11 cellular contexts compared by ENCODE assay signal in the genomic region with DNA sequence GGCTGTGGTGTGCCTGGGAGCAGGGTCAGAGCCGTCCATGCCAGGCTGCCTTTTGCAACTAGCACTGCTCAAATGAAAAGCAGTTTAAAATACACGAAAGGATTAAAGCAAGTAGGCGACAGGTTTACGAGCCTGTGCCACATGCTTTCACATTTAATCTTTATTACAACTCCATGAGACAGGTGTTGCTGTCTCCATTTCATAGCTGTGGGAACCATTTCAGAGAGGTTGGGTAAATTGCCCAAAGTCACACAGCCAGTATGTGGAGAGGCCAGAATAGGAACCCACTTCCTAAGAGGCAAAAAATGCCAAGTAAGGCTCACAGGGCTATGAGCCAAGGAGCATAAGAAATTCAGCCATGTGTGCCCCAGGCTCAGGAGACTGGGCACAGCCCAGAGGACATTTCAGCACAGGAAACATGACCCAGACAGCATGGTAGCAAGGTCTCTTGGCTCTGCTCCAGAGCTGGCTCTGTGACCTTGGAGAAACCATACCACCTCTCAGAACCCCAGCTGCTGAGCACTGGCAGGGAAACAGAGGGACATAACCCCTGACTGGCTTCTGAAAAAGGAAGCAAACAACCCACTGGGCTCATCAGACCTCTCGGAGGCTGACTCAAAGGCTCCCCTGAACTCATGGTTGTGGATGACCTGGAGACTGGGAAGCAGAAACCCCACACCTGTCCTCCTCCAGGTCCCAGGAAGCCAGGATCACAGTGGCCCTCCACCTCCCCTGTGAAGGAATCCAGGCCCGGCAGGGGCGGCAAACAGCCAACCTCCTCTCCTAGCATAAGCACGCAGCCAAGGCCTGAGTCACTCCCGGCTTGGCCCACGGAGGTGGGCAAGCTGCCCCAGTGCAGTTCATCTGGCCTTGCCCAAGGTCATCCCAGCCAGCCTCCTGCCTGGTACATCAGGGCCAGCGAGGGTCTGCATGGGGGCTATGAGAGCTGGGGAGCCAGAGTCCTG. TPM values are rescaled to one million over a fixed set of nuclear protein-coding genes. Genes with fewer than 3 reads are reported as not detected.
DNase-seq lines count a peak whose midpoint lies in the region; ATAC-seq lines count a peak whose summit lies in the region.
"Had no signal": no experiment of that assay in that cellular context is flagged by ENCODE, and none has a peak within 500 bp of the region (broad histone marks: within the 10 kb centered on the region; RNA-seq: fewer than 3 reads in every experiment).

No MANE protein-coding gene starts in this region.

- H3K27ac Mint-ChIP-seq in T-helper 17 cell, result no peak overlapping the region
- H3K27ac Mint-ChIP-seq: stimulated activated naive CD8-positive, alpha-beta T cell treated with anti-CD3 and anti-CD28 coated beads, Interleukin-15, Interleukin-2, amounts not matched to agents 100 ng/mL and 50 ng/mL, for 24 hours had no signal

- intact Hi-C loops in cardiac septum (cut with DNase I) (no loop called here), sciatic nerve (cut with DNase I) (no loop called here)

- H3K9me3 ChIP-seq in T-helper 17 cell (ENCODE audit: control insufficient read depth, low read length, poor library complexity, severe bottlenecking), result no peaks in the 10 kb centered on the region

- ATAC-seq in sciatic nerve, result peak; percentile 23
- no peak for ATAC-seq in T-helper 17 cell
- no peak for ATAC-seq in stimulated activated naive CD8-positive, alpha-beta T cell treated with anti-CD3 and anti-CD28 coated beads, Interleukin-15, Interleukin-2, amounts not matched to agents 100 U/mL and 50 U/mL, for 24 hours
- no peak for ATAC-seq in HG03354 (IDR thresholded peaks at IDR 0.05; ENCODE audit: poor library complexity, severe bottlenecking, unreplicated experiment)
- ATAC-seq: GM12878 had no signal

- H3K4me1 Mint-ChIP-seq in T-helper 17 cell, result peaks cover 2% of the 10 kb centered on the region

- peaks cover 2% of the 10 kb centered on the region for H3K36me3 Mint-ChIP-seq in T-helper 17 cell (ENCODE audit: low read depth)

- no peak overlapping the region for H3K4me3 Mint-ChIP-seq in T-helper 17 cell
- H3K4me3 Mint-ChIP-seq: stimulated activated naive CD8-positive, alpha-beta T cell treated with anti-CD3 and anti-CD28 coated beads, Interleukin-15, Interleukin-2, amounts not matched to agents 100 ng/mL and 50 ng/mL, for 24 hours had no signal

- H3K27me3 Mint-ChIP-seq in T-helper 17 cell, result peaks cover 24% of the 10 kb centered on the region
- H3K27me3 Mint-ChIP-seq: stimulated activated naive CD8-positive, alpha-beta T cell treated with anti-CD3 and anti-CD28 coated beads, Interleukin-15, Interleukin-2, amounts not matched to agents 100 ng/mL and 50 ng/mL, for 24 hours had no signal

- peak; percentile 90 for DNase-seq in ELR (ENCODE audit: low read depth)
- peak; percentile 39 for DNase-seq in amniotic stem cell (lab: John Stamatoyannopoulos, UW)
- peak; percentile 91 for DNase-seq in cardiac septum (ENCODE audit: low spot score)
- peak; percentile 85 for DNase-seq in sciatic nerve (ENCODE audit: low spot score)
- DNase-seq in T-helper 17 cell, result no peak
- no peak for DNase-seq in OCI-M1 (lab: John Stamatoyannopoulos, UW)
- DNase-seq in stimulated activated naive CD8-positive, alpha-beta T cell treated with anti-CD3 and anti-CD28 coated beads, Interleukin-15, Interleukin-2, amounts not matched to agents 100 U/mL and 50 U/mL, for 24 hours, result no peak
- DNase-seq: activated CD4-positive, alpha-beta T cell treated with anti-CD3 and anti-CD28 coated beads, Interleukin-2, amount 50 U/mL, for 1 hour had no signal

RNA-seq across cellular contexts. Expression of gene MRPS23, which starts 40.3 kb away (rescaled TPM):
- total RNA-seq in cardiac septum (59.6 TPM), sciatic nerve (27.1 TPM), T-helper 17 cell (10 to 100 TPM; 16.6 to 17.0 TPM)

Comparison
In these comparisons a context has a peak if more than half of its experiments do, and no peak if none do; other contexts are left out.
1. DNase-seq: peak in ELR (single experiment), amniotic stem cell (single experiment), cardiac septum (single experiment) and sciatic nerve (single experiment); none in T-helper 17 cell (0 of 3), OCI-M1 (single experiment) and stimulated activated naive CD8-positive, alpha-beta T cell treated with anti-CD3 and anti-CD28 coated beads, Interleukin-15, Interleukin-2, amounts not matched to agents 100 U/mL and 50 U/mL, for 24 hours (single experiment).